ENCODE assay signal across 8 cellular contexts in genomic region chr11:69122642-69123431, GRCh38. TPM values are rescaled to one million over a fixed set of nuclear protein-coding genes. Genes with fewer than 3 reads are reported as not detected.
DNase-seq lines count a peak whose midpoint lies in the region; ATAC-seq, FAIRE-seq and TF ChIP-seq lines count a peak whose summit lies in the region.

No MANE protein-coding gene starts in this region.

- H3K9ac ChIP-seq in duodenal mucosa (ENCODE audit: low read depth in 1 of 2, low read length in 2 of 2), result no peak overlapping the region

- peaks cover 2% of the 10 kb centered on the region for H3K27me3 Mint-ChIP-seq in memory B cell
- peaks cover 7% of the 10 kb centered on the region for H3K27me3 Mint-ChIP-seq in glutamatergic neuron (ENCODE audit: unreplicated experiment)

- peak; percentile 61 for ATAC-seq in memory B cell (ENCODE audit: low read depth)

- no peak for TF ChIP-seq CTCF in glutamatergic neuron (IDR thresholded peaks at IDR 0.05; ENCODE audit: partially characterized antibody, unreplicated experiment)

- no peaks in the 10 kb centered on the region for H3K36me3 ChIP-seq in duodenal mucosa (ENCODE audit: control insufficient read depth in 1 of 2, insufficient read depth in 2 of 2, low read length in 2 of 2)

- no peaks in the 10 kb centered on the region for H3K27me3 ChIP-seq in duodenal mucosa (ENCODE audit: control insufficient read depth in 1 of 2, insufficient read depth in 2 of 2, low read length in 2 of 2)

- H3K9me3 Mint-ChIP-seq in memory B cell, result no peaks in the 10 kb centered on the region
- peaks cover 3% of the 10 kb centered on the region for H3K9me3 Mint-ChIP-seq in glutamatergic neuron (ENCODE audit: unreplicated experiment)

- H3K4me1 Mint-ChIP-seq in memory B cell (peaks cover 22% of the 10 kb centered on the region), glutamatergic neuron (ENCODE audit: low read depth, unreplicated experiment) (peaks cover 2% of the 10 kb centered on the region)

- peak overlapping the region; percentile 9 to 15 for H3K4me3 ChIP-seq in duodenal mucosa (ENCODE audit: low read depth in 1 of 2, low read length in 2 of 2)

- peak overlapping the region; percentile 28 for H3K27ac ChIP-seq in duodenal mucosa (ENCODE audit: low read depth, low read length)

- peak overlapping the region; percentile 76 for H3K4me3 Mint-ChIP-seq in memory B cell
- no peak overlapping the region for H3K4me3 Mint-ChIP-seq in glutamatergic neuron (ENCODE audit: unreplicated experiment)

- DNase-seq in AG08396 (ENCODE audit: low spot score), result peak; percentile 93
- peak; percentile 93 for DNase-seq in HTR-8/SVneo (ENCODE audit: insufficient read length, low spot score)
- peak; percentile 43 for DNase-seq in activated CD4-positive, alpha-beta T cell treated with anti-CD3 and anti-CD28 coated beads, Interleukin-2, amount 50 U/mL, for 1 hour
- no peak for DNase-seq in memory B cell (ENCODE audit: low spot score in 2 of 2)
- peak; percentile 81 to 88 for DNase-seq in stimulated activated CD8-positive, alpha-beta memory T cell treated with anti-CD3 and anti-CD28 coated beads, Interleukin-7, amount 100 ng/mL, for 4 hours (ENCODE audit: low read depth in 2 of 2)
- no peak for DNase-seq in NCI-H2081 treated with DMSO at 0.1 percent for 48 hours (lab: John Stamatoyannopoulos, UW)
- no peak for DNase-seq in glutamatergic neuron

- H3K36me3 Mint-ChIP-seq in memory B cell, result peaks cover 2% of the 10 kb centered on the region
- no peaks in the 10 kb centered on the region for H3K36me3 Mint-ChIP-seq in glutamatergic neuron (ENCODE audit: unreplicated experiment)

- FAIRE-seq in HTR-8/SVneo (lab: Jason Lieb, UNC), result peak; percentile 97

- peaks cover 16 to 19% of the 10 kb centered on the region in 2 donors for H3K4me1 ChIP-seq in duodenal mucosa (ENCODE audit: control insufficient read depth in 1 of 2, insufficient read depth in 2 of 2, low read length in 2 of 2)

- H3K27ac Mint-ChIP-seq in memory B cell, result peak overlapping the region; percentile 75
- no peak overlapping the region for H3K27ac Mint-ChIP-seq in glutamatergic neuron (ENCODE audit: unreplicated experiment)

- H3K9me3 ChIP-seq in duodenal mucosa (ENCODE audit: control insufficient read depth in 1 of 2, low read length in 2 of 2), result peaks cover 0 to under 1% of the 10 kb centered on the region in 2 donors

RNA-seq across cellular contexts. Expression of gene SMIM38, which starts 32.9 kb away (rescaled TPM):
- total RNA-seq in glutamatergic neuron (ENCODE audit: unreplicated experiment), result 0.32 TPM

Comparison
In these comparisons a context has a peak if more than half of its experiments do, and no peak if none do; other contexts are left out.
1. DNase-seq: peak in AG08396 (single experiment), HTR-8/SVneo (single experiment), activated CD4-positive, alpha-beta T cell treated with anti-CD3 and anti-CD28 coated beads, Interleukin-2, amount 50 U/mL, for 1 hour (single experiment) and stimulated activated CD8-positive, alpha-beta memory T cell treated with anti-CD3 and anti-CD28 coated beads, Interleukin-7, amount 100 ng/mL, for 4 hours (2 of 2); none in memory B cell (0 of 2), NCI-H2081 treated with DMSO at 0.1 percent for 48 hours (single experiment) and glutamatergic neuron (single experiment).